ENCODE assay signal across 32 cellular contexts in the genomic region with DNA sequence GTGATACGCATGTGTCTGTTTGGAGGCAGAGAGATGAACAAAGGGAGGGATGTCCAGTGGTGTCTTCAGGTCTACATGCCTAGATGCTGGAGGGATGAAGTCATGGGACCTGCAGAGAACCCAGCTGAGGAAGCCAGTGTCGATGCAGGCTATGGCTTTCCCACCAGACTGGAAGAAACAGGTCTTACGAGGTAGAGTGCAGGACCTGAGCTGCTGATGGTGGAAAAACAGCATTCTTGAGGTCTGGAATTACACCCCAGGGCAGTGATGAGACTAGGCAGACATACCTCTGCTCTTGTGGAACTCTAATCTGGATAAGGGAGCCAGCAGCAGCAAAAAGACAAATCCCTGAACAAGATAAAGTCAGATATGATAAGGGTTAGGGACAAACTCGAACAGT. TPM values are rescaled to one million over a fixed set of nuclear protein-coding genes. Genes with fewer than 3 reads are reported as not detected.
DNase-seq lines count a peak whose midpoint lies in the region; ATAC-seq, FAIRE-seq and TF ChIP-seq lines count a peak whose summit lies in the region.
"Had no signal": no experiment of that assay in that cellular context is flagged by ENCODE, and none has a peak within 500 bp of the region (broad histone marks: within the 10 kb centered on the region; RNA-seq: fewer than 3 reads in every experiment).

No MANE protein-coding gene starts in this region.

- H2AFZ ChIP-seq in mammary epithelial cell (ENCODE audit: low read depth, low read length) (no peak overlapping the region), keratinocyte (ENCODE audit: control insufficient read depth, low read length) (no peak overlapping the region)

- peak overlapping the region in 2 of 3 donors; percentile 26 to 86 for H3K27ac Mint-ChIP-seq in CD4-positive, CD25-positive, alpha-beta regulatory T cell
- no peak overlapping the region for H3K27ac Mint-ChIP-seq in activated naive CD8-positive, alpha-beta T cell treated with anti-CD3 and anti-CD28 coated beads for 36 hours
- peak overlapping the region in 1 of 2 donors; percentile 46 for H3K27ac Mint-ChIP-seq in activated naive CD4-positive, alpha-beta T cell treated with anti-CD3 and anti-CD28 coated beads, Interleukin-2, amount 50 U/mL, for 72 hours
- H3K27ac Mint-ChIP-seq: activated CD4-positive, alpha-beta memory T cell treated with anti-CD3 and anti-CD28 coated beads for 36 hours; activated naive CD8-positive, alpha-beta T cell; activated T-helper 17 cell treated with anti-CD3 and anti-CD28 coated beads, Interleukin-2, amount 50 U/mL, for 72 hours; CD4-positive, alpha-beta T cell; stimulated activated naive CD8-positive, alpha-beta T cell treated with anti-CD3 and anti-CD28 coated beads, Interleukin-15, Interleukin-2, amounts not matched to agents 100 ng/mL and 50 ng/mL, for 24 hours had no signal

- H3K36me3 ChIP-seq in CD4-positive, CD25-positive, alpha-beta regulatory T cell (ENCODE audit: control insufficient read depth, insufficient read depth, low read length): no peaks in the 10 kb centered on the region
- H3K36me3 ChIP-seq in HUES48 (ENCODE audit: control insufficient read depth, insufficient read depth, low read length) (no peaks in the 10 kb centered on the region), mammary epithelial cell (ENCODE audit: insufficient read depth, low read length) (no peaks in the 10 kb centered on the region), keratinocyte (ENCODE audit: control insufficient read depth in 2 of 2, extremely low read depth in 1 of 2, insufficient read depth in 2 of 2, low read length in 2 of 2) (no peaks in the 10 kb centered on the region), adrenal gland (replicated peaks in 1 of 2) (no peaks in the 10 kb centered on the region)
- H3K36me3 ChIP-seq: heart left ventricle, MG63, neutrophil, prostate gland, sigmoid colon, thoracic aorta, vagina had no signal

- DNase-seq in CD4-positive, CD25-positive, alpha-beta regulatory T cell: no peak
- DNase-seq in mammary epithelial cell: peak; percentile 82
- DNase-seq in keratinocyte (ENCODE audit: low read depth, low spot score): peak; percentile 62
- no peak for DNase-seq in activated naive CD8-positive, alpha-beta T cell treated with anti-CD3 and anti-CD28 coated beads for 36 hours
- no peak for DNase-seq in activated naive CD4-positive, alpha-beta T cell treated with anti-CD3 and anti-CD28 coated beads, Interleukin-2, amount 50 U/mL, for 72 hours (ENCODE audit: low spot score in 2 of 2)
- DNase-seq in adrenal gland: no peak
- no peak for DNase-seq in NCI-H510A treated with DMSO at 0.1 percent for 48 hours (lab: John Stamatoyannopoulos, UW)
- DNase-seq: activated CD4-positive, alpha-beta memory T cell treated with anti-CD3 and anti-CD28 coated beads for 36 hours; activated CD8-positive, alpha-beta memory T cell treated with anti-CD3 and anti-CD28 coated beads, Interleukin-2, amount 50 U/mL, for 4 hours; CD4-positive, alpha-beta T cell; DMS 273 treated with DMSO at 0.1 percent for 48 hours; heart left ventricle; MG63; NCI-H1105 treated with DMSO at 0.1 percent for 48 hours; NCI-H2029; NCI-H526 treated with DMSO at 0.1 percent for 48 hours; sigmoid colon had no signal

- dilution Hi-C loops in mammary epithelial cell (cut with HindIII; ENCODE audit: low sequenced_read_pairs) (no loop called here), keratinocyte (cut with MboI; ENCODE audit: extremely low pct_ligation_motif_present, low sequenced_read_pairs) (no loop called here)

- peaks cover 6% of the 10 kb centered on the region for H3K4me1 ChIP-seq in CD4-positive, CD25-positive, alpha-beta regulatory T cell (ENCODE audit: control insufficient read depth, insufficient read depth, low read length, poor library complexity, severe bottlenecking)
- H3K4me1 ChIP-seq in HUES48 (ENCODE audit: control insufficient read depth, insufficient read depth, low read length): no peaks in the 10 kb centered on the region
- H3K4me1 ChIP-seq in mammary epithelial cell (ENCODE audit: insufficient read depth, low read length): peaks cover 8% of the 10 kb centered on the region
- peaks cover 7% of the 10 kb centered on the region for H3K4me1 ChIP-seq in keratinocyte (ENCODE audit: control insufficient read depth, extremely low read depth, insufficient read depth, low read length)
- H3K4me1 ChIP-seq in adrenal gland (replicated peaks in 1 of 2): no peaks in the 10 kb centered on the region
- H3K4me1 ChIP-seq: heart left ventricle, prostate gland, sigmoid colon, vagina had no signal

- CTCF ChIA-PET in mammary epithelial cell (lab: Charles Lee; ENCODE audit: low non-redundant PET): no interaction called here

- no peak overlapping the region for H3K4me3 Mint-ChIP-seq in CD4-positive, CD25-positive, alpha-beta regulatory T cell
- H3K4me3 Mint-ChIP-seq in activated naive CD8-positive, alpha-beta T cell treated with anti-CD3 and anti-CD28 coated beads for 36 hours: no peak overlapping the region
- H3K4me3 Mint-ChIP-seq: activated CD4-positive, alpha-beta memory T cell treated with anti-CD3 and anti-CD28 coated beads for 36 hours; activated naive CD8-positive, alpha-beta T cell; activated T-helper 17 cell treated with anti-CD3 and anti-CD28 coated beads, Interleukin-2, amount 50 U/mL, for 72 hours; CD4-positive, alpha-beta T cell; stimulated activated naive CD8-positive, alpha-beta T cell treated with anti-CD3 and anti-CD28 coated beads, Interleukin-15, Interleukin-2, amounts not matched to agents 100 ng/mL and 50 ng/mL, for 24 hours had no signal

- no peak overlapping the region for H3K9ac ChIP-seq in HUES48 (ENCODE audit: low read depth, low read length)
- no peak overlapping the region for H3K9ac ChIP-seq in mammary epithelial cell (ENCODE audit: insufficient read depth, low read length)
- no peak overlapping the region for H3K9ac ChIP-seq in keratinocyte (ENCODE audit: control insufficient read depth, extremely low read depth, insufficient read depth, low read length)

- no peak overlapping the region for H3K4me2 ChIP-seq in mammary epithelial cell (ENCODE audit: insufficient read depth, low read depth, low read length)
- H3K4me2 ChIP-seq in keratinocyte (ENCODE audit: control insufficient read depth, extremely low read depth, insufficient read depth, low read depth, low read length): peak overlapping the region; percentile 2

- peaks cover 0 to 20% (median 11%) of the 10 kb centered on the region in 4 donors for H3K4me1 Mint-ChIP-seq in CD4-positive, CD25-positive, alpha-beta regulatory T cell
- H3K4me1 Mint-ChIP-seq in activated naive CD8-positive, alpha-beta T cell treated with anti-CD3 and anti-CD28 coated beads for 36 hours: peaks cover 12% of the 10 kb centered on the region

- 3% methylated on average over 4 of the region's 4 CpGs for WGBS in mammary epithelial cell (ENCODE audit: low coverage, missing lambda C conversion rate)
- WGBS in adrenal gland, 4 donors: 61 to 73% (median 65%) methylated on average over 4 of the region's 4 CpGs

- FAIRE-seq in keratinocyte (lab: Jason Lieb, UNC): peak; percentile 73
- FAIRE-seq: A204.1, endothelial cell of umbilical vein, K562, RCC 7860, TTC549 had no signal

- H3K9me3 Mint-ChIP-seq in CD4-positive, CD25-positive, alpha-beta regulatory T cell: peaks cover 0 to 18% (median 2%) of the 10 kb centered on the region in 7 donors
- peaks cover 16% of the 10 kb centered on the region for H3K9me3 Mint-ChIP-seq in activated naive CD8-positive, alpha-beta T cell treated with anti-CD3 and anti-CD28 coated beads for 36 hours
- peaks cover 0 to 6% of the 10 kb centered on the region in 2 donors for H3K9me3 Mint-ChIP-seq in activated naive CD4-positive, alpha-beta T cell treated with anti-CD3 and anti-CD28 coated beads, Interleukin-2, amount 50 U/mL, for 72 hours

- H3K9me3 ChIP-seq in CD4-positive, CD25-positive, alpha-beta regulatory T cell (ENCODE audit: control insufficient read depth in 2 of 2, low read length in 2 of 2): peaks cover 0 to 7% of the 10 kb centered on the region in 2 experiments
- H3K9me3 ChIP-seq in HUES48 (ENCODE audit: control insufficient read depth, insufficient read depth, low read length): peaks cover 2% of the 10 kb centered on the region; the same call in 1 of the 2 replicates
- peaks cover 5% of the 10 kb centered on the region for H3K9me3 ChIP-seq in mammary epithelial cell (replicated peaks; ENCODE audit: insufficient read depth, low read length)
- H3K9me3 ChIP-seq in keratinocyte (ENCODE audit: control insufficient read depth, low read depth, low read length): no peaks in the 10 kb centered on the region
- H3K9me3 ChIP-seq in adrenal gland (replicated peaks in 1 of 3): peaks cover 0 to 5% (median 0%) of the 10 kb centered on the region in 3 donors
- H3K9me3 ChIP-seq: prostate gland, vagina had no signal

- intact Hi-C loops in mammary epithelial cell (cut with micrococcal nuclease) (no loop called here), adrenal gland (cut with DNase I) (no loop called here)

- H3K36me3 Mint-ChIP-seq in CD4-positive, CD25-positive, alpha-beta regulatory T cell: no peaks in the 10 kb centered on the region
- peaks cover 8% of the 10 kb centered on the region for H3K36me3 Mint-ChIP-seq in activated naive CD8-positive, alpha-beta T cell treated with anti-CD3 and anti-CD28 coated beads for 36 hours
- H3K36me3 Mint-ChIP-seq in activated naive CD4-positive, alpha-beta T cell treated with anti-CD3 and anti-CD28 coated beads, Interleukin-2, amount 50 U/mL, for 72 hours: peaks cover 0 to 12% of the 10 kb centered on the region in 2 donors

- in situ Hi-C loops in mammary epithelial cell (cut with MboI; ENCODE audit: low sequenced_read_pairs in 2 of 2): no loop called here

- H3K79me2 ChIP-seq in mammary epithelial cell (ENCODE audit: insufficient read depth, low read length): no peaks in the 10 kb centered on the region
- no peaks in the 10 kb centered on the region for H3K79me2 ChIP-seq in keratinocyte (ENCODE audit: control insufficient read depth, insufficient read depth, low read length)

- ATAC-seq in CD4-positive, CD25-positive, alpha-beta regulatory T cell (ENCODE audit: low read depth in 2 of 2): no peak
- no peak for ATAC-seq in activated naive CD4-positive, alpha-beta T cell treated with anti-CD3 and anti-CD28 coated beads, Interleukin-2, amount 50 U/mL, for 72 hours
- ATAC-seq: activated T-helper 17 cell treated with anti-CD3 and anti-CD28 coated beads, Interleukin-2, amount 50 U/mL, for 72 hours; heart left ventricle; K562; left lobe of liver had no signal

- TF ChIP-seq CTCF in mammary epithelial cell (conservative IDR thresholded peaks at IDR 0.05 in 1 of 2, IDR thresholded peaks at IDR 0.05 in 1 of 2; ENCODE audit: extremely low read depth in 1 of 2, insufficient read depth in 1 of 2, low read depth in 1 of 2, low read length in 2 of 2) (no peak), keratinocyte (optimal IDR thresholded peaks at IDR 0.05 in 1 of 3, IDR thresholded peaks at IDR 0.05 in 1 of 3, conservative IDR thresholded peaks at IDR 0.05 in 1 of 3; ENCODE audit: extremely low read depth in 1 of 3, insufficient read depth in 2 of 3, low read length in 3 of 3) (no peak), adrenal gland (IDR thresholded peaks at IDR 0.05) (no peak)

- H3K9me1 ChIP-seq in keratinocyte (ENCODE audit: control insufficient read depth, extremely low read depth, insufficient read depth, low read length): no peaks in the 10 kb centered on the region

- no TSS peak for BruUV-seq in mammary epithelial cell (replicated peaks; lab: Mats Ljungman, UMichigan)

- H4K20me1 ChIP-seq in mammary epithelial cell (ENCODE audit: insufficient read depth, low read length) (no peaks in the 10 kb centered on the region), keratinocyte (ENCODE audit: control insufficient read depth, extremely low read depth, insufficient read depth, low read length) (no peaks in the 10 kb centered on the region)

- no peak overlapping the region for H3K27ac ChIP-seq in CD4-positive, CD25-positive, alpha-beta regulatory T cell (ENCODE audit: insufficient read depth, low read length, poor library complexity, severe bottlenecking)
- peak overlapping the region; percentile 29 for H3K27ac ChIP-seq in HUES48 (ENCODE audit: low read depth, low read length)
- H3K27ac ChIP-seq in mammary epithelial cell (ENCODE audit: insufficient read depth, low read depth, low read length): no peak overlapping the region
- no peak overlapping the region for H3K27ac ChIP-seq in keratinocyte (ENCODE audit: control insufficient read depth, insufficient read depth, low read length)
- H3K27ac ChIP-seq in adrenal gland: no peak overlapping the region
- H3K27ac ChIP-seq: heart left ventricle, neutrophil, prostate gland, sigmoid colon, SK-N-MC, thoracic aorta, vagina had no signal

- no peaks in the 10 kb centered on the region for H3K27me3 Mint-ChIP-seq in CD4-positive, CD25-positive, alpha-beta regulatory T cell
- H3K27me3 Mint-ChIP-seq in activated naive CD8-positive, alpha-beta T cell treated with anti-CD3 and anti-CD28 coated beads for 36 hours: no peaks in the 10 kb centered on the region
- H3K27me3 Mint-ChIP-seq: activated CD4-positive, alpha-beta memory T cell treated with anti-CD3 and anti-CD28 coated beads for 36 hours; activated naive CD8-positive, alpha-beta T cell; activated T-helper 17 cell treated with anti-CD3 and anti-CD28 coated beads, Interleukin-2, amount 50 U/mL, for 72 hours; CD4-positive, alpha-beta T cell; stimulated activated naive CD8-positive, alpha-beta T cell treated with anti-CD3 and anti-CD28 coated beads, Interleukin-15, Interleukin-2, amounts not matched to agents 100 ng/mL and 50 ng/mL, for 24 hours had no signal

- no peaks in the 10 kb centered on the region for H3K27me3 ChIP-seq in CD4-positive, CD25-positive, alpha-beta regulatory T cell (ENCODE audit: control insufficient read depth, insufficient read depth, low read length)
- no peaks in the 10 kb centered on the region for H3K27me3 ChIP-seq in HUES48 (ENCODE audit: control insufficient read depth, insufficient read depth, low read length)
- H3K27me3 ChIP-seq in mammary epithelial cell (ENCODE audit: insufficient read depth, low read length): no peaks in the 10 kb centered on the region
- no peaks in the 10 kb centered on the region for H3K27me3 ChIP-seq in keratinocyte (ENCODE audit: control insufficient read depth, extremely low read depth, insufficient read depth, low read length)
- no peaks in the 10 kb centered on the region for H3K27me3 ChIP-seq in adrenal gland
- H3K27me3 ChIP-seq: heart left ventricle, MG63, neutrophil, sigmoid colon, vagina had no signal

- no peak for TF ChIP-seq POLR2A in adrenal gland (IDR thresholded peaks at IDR 0.05)

- no peak overlapping the region for H3K4me3 ChIP-seq in CD4-positive, CD25-positive, alpha-beta regulatory T cell (ENCODE audit: low read depth, low read length)
- H3K4me3 ChIP-seq in HUES48 (ENCODE audit: low read depth, low read length) (no peak overlapping the region), mammary epithelial cell (replicated peaks in 1 of 3; ENCODE audit: insufficient read depth in 1 of 3, low read depth in 2 of 3, low read length in 3 of 3) (no peak overlapping the region), keratinocyte (ENCODE audit: control insufficient read depth in 2 of 3, extremely low read depth in 1 of 3, insufficient read depth in 2 of 3, low read depth in 1 of 3, low read length in 3 of 3) (no peak overlapping the region), adrenal gland (no peak overlapping the region)
- H3K4me3 ChIP-seq: heart left ventricle, K562, MG63, prostate gland, sigmoid colon, SK-N-MC, thoracic aorta, vagina had no signal

RNA-seq across cellular contexts. Expression of gene ARSG, which starts 37.4 kb away (rescaled TPM):
- total RNA-seq in CD4-positive, CD25-positive, alpha-beta regulatory T cell: 21.8 TPM
- 10 to 100 TPM; 10.3 to 13.7 (median 12.5) TPM for polyA plus RNA-seq in CD4-positive, CD25-positive, alpha-beta regulatory T cell
- 1 to 10 TPM in 1 of 2 donors, under 1 TPM in 1; 0.99 to 2.7 TPM for total RNA-seq in mammary epithelial cell
- 0.08 TPM for polyA plus RNA-seq in mammary epithelial cell
- not detected for polyA minus RNA-seq in mammary epithelial cell
- polyA plus RNA-seq in keratinocyte: 0.41 to 0.51 TPM (median 0.45 TPM) in 3 replicates
- polyA plus RNA-seq in keratinocyte (2011; ENCODE audit: low read depth): 0.34 TPM
- 0.38 and 0.81 TPM in 2 replicates for polyA plus RNA-seq in keratinocyte (2011; cell fraction: cytosol; rRNA removed)
- polyA plus RNA-seq in keratinocyte (2011; cell fraction: nucleus; rRNA removed): 0.61 and 1.5 TPM in 2 replicates
- polyA plus RNA-seq in keratinocyte (2012; ENCODE audit: low replicate concordance): 0.73 and 0.86 TPM in 2 replicates
- polyA minus RNA-seq in keratinocyte: 1.8 to 2.2 TPM in 2 of 3 replicates, not detected in the other
- polyA minus RNA-seq in keratinocyte (2011; cell fraction: cytosol; rRNA and poly(A)+ RNA removed): 1.9 TPM
- 0.39 and 1.2 TPM in 2 replicates for polyA minus RNA-seq in keratinocyte (2011; cell fraction: nucleus; rRNA and poly(A)+ RNA removed)
- total RNA-seq in activated naive CD8-positive, alpha-beta T cell treated with anti-CD3 and anti-CD28 coated beads for 36 hours: 1 to 10 TPM; 5.0 to 5.2 TPM
- 10 to 100 TPM in 1 of 2 donors, 1 to 10 TPM in 1; 1.8 to 12.1 TPM for total RNA-seq in activated naive CD4-positive, alpha-beta T cell treated with anti-CD3 and anti-CD28 coated beads, Interleukin-2, amount 50 U/mL, for 72 hours
- 10 to 100 TPM in 4 of 8 donors, 1 to 10 TPM in 4; 7.3 to 49.6 (median 12.7) TPM for total RNA-seq in adrenal gland
- polyA plus RNA-seq in adrenal gland: 10 to 100 TPM in 1 of 3 donors, 1 to 10 TPM in 2; 2.1 to 22.9 (median 3.1) TPM

RNA-seq across cellular contexts. Expression of gene SLC16A6, which starts 37.7 kb away (rescaled TPM):
- 11.5 TPM for total RNA-seq in CD4-positive, CD25-positive, alpha-beta regulatory T cell
- 1 to 10 TPM; 1.9 to 5.1 (median 3.0) TPM for polyA plus RNA-seq in CD4-positive, CD25-positive, alpha-beta regulatory T cell
- total RNA-seq in mammary epithelial cell: under 1 TPM in 1 of 2 donors, not detected in 1; 0.33 TPM
- not detected for polyA plus RNA-seq in mammary epithelial cell
- not detected for polyA minus RNA-seq in mammary epithelial cell
- polyA plus RNA-seq in keratinocyte: 0.03 to 0.42 TPM (median 0.14 TPM) in 3 replicates
- polyA plus RNA-seq in keratinocyte (2011; ENCODE audit: low read depth): 0.12 TPM
- polyA plus RNA-seq in keratinocyte (2011; cell fraction: cytosol; rRNA removed): 0.16 and 0.26 TPM in 2 replicates
- polyA plus RNA-seq in keratinocyte (2011; cell fraction: nucleus; rRNA removed): 0.19 and 0.24 TPM in 2 replicates
- 0.27 TPM in 1 of 2 replicates, not detected in the other for polyA plus RNA-seq in keratinocyte (2012; ENCODE audit: low replicate concordance)
- polyA minus RNA-seq in keratinocyte: 0.76 TPM in 1 of 3 replicates, not detected in the others
- 2.1 TPM for polyA minus RNA-seq in keratinocyte (2011; cell fraction: cytosol; rRNA and poly(A)+ RNA removed)
- 0.32 and 0.93 TPM in 2 replicates for polyA minus RNA-seq in keratinocyte (2011; cell fraction: nucleus; rRNA and poly(A)+ RNA removed)
- total RNA-seq in activated naive CD8-positive, alpha-beta T cell treated with anti-CD3 and anti-CD28 coated beads for 36 hours: 1 to 10 TPM; 5.9 to 6.0 TPM
- 1 to 10 TPM in 1 of 2 donors, under 1 TPM in 1; 0.39 to 2.4 TPM for total RNA-seq in activated naive CD4-positive, alpha-beta T cell treated with anti-CD3 and anti-CD28 coated beads, Interleukin-2, amount 50 U/mL, for 72 hours
- 10 to 100 TPM in 1 of 8 donors, 1 to 10 TPM in 6, under 1 TPM in 1; 0.84 to 83.0 (median 2.5) TPM for total RNA-seq in adrenal gland
- polyA plus RNA-seq in adrenal gland: 10 to 100 TPM in 1 of 3 donors, 1 to 10 TPM in 1, under 1 TPM in 1; 0.47 to 59.7 (median 1.1) TPM

Comparison
In these comparisons a context has a peak if more than half of its experiments do, and no peak if none do; other contexts are left out.
1. DNase-seq: peak in mammary epithelial cell (single experiment) and keratinocyte (single experiment); none in CD4-positive, CD25-positive, alpha-beta regulatory T cell (0 of 3), activated naive CD8-positive, alpha-beta T cell treated with anti-CD3 and anti-CD28 coated beads for 36 hours (single experiment), activated naive CD4-positive, alpha-beta T cell treated with anti-CD3 and anti-CD28 coated beads, Interleukin-2, amount 50 U/mL, for 72 hours (0 of 2), adrenal gland (0 of 7) and NCI-H510A treated with DMSO at 0.1 percent for 48 hours (single experiment).